In the genomic region with DNA sequence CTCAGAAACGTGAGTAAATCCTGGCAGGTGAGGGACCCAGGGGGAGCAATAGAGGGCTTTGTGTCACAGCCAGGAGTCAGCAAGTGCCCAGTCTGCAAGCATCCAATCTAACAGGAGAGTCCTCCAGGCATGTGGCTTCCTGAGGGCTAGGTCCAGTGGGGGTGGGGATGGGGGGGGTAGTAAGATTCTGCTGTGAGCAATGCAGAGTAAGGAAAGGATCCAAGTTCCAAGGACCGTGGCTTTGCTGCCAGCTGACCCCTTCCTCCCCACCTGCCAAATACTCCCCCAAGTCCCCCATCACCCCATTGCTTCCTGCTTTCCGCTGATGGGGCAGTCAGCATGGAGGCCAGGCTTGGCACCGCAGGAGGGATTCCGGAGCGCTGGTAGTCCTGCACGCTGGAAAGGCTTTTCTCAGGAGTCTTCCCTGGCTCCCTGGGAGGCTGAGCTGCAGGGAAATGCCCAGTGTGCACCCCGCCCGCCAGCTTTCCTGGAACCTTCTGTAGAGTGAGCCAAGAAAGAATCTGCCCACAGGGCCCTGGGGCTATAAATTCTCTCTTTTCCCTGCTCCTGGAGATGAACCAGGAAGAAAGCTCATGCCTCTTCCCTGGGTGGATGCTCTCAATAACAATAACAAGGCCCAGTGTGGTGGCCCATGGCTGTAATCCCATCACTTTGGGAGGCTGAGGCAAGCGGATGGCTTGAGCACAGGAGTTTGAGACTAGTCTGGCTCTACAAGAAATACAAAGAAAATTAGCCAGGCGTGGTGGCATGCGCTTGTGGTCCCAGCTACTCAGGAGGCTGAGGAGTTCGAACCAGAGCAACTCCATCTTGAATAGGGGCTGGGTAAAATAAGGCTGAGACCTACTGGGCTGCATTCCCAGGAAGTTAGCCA, we compare ENCODE assay signal across 1 cellular context.
TF ChIP-seq lines count a peak whose summit lies in the region.

No MANE protein-coding gene starts in this region.

TF ChIP-seq in K562, 482 proteins besides CTCF, POLR2A, EP300 and RAD21 (continued from another document and continues in another):
- TF ChIP-seq, protein P1, sequence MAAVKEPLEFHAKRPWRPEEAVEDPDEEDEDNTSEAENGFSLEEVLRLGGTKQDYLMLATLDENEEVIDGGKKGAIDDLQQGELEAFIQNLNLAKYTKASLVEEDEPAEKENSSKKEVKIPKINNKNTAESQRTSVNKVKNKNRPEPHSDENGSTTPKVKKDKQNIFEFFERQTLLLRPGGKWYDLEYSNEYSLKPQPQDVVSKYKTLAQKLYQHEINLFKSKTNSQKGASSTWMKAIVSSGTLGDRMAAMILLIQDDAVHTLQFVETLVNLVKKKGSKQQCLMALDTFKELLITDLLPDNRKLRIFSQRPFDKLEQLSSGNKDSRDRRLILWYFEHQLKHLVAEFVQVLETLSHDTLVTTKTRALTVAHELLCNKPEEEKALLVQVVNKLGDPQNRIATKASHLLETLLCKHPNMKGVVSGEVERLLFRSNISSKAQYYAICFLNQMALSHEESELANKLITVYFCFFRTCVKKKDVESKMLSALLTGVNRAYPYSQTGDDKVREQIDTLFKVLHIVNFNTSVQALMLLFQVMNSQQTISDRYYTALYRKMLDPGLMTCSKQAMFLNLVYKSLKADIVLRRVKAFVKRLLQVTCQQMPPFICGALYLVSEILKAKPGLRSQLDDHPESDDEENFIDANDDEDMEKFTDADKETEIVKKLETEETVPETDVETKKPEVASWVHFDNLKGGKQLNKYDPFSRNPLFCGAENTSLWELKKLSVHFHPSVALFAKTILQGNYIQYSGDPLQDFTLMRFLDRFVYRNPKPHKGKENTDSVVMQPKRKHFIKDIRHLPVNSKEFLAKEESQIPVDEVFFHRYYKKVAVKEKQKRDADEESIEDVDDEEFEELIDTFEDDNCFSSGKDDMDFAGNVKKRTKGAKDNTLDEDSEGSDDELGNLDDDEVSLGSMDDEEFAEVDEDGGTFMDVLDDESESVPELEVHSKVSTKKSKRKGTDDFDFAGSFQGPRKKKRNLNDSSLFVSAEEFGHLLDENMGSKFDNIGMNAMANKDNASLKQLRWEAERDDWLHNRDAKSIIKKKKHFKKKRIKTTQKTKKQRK (IDR thresholded peaks at IDR 0.05; ENCODE audit: borderline replicate concordance, low read depth, low read length) = no peak
- no peak for TF ChIP-seq ETV5 (CRISPR knock-in tag; IDR thresholded peaks at IDR 0.05; ENCODE audit: low read depth)
- 0 out of 2 replicates have a peak, but pooled peaks have one; percentile 53 for TF ChIP-seq ZNF444 (CRISPR knock-in tag; IDR thresholded peaks at IDR 0.05)
- TF ChIP-seq SUPT5H (IDR thresholded peaks at IDR 0.05) = no peak
- no peak for TF ChIP-seq BHLHE40 (IDR thresholded peaks at IDR 0.05; ENCODE audit: low read length)
- TF ChIP-seq EZH2 (IDR thresholded peaks at IDR 0.05; ENCODE audit: borderline replicate concordance, low read depth, low read length) = no peak
- no peak for TF ChIP-seq L3MBTL2 (IDR thresholded peaks at IDR 0.05)
- TF ChIP-seq TSC22D4 (tag; IDR thresholded peaks at IDR 0.05) = no peak
- no peak for TF ChIP-seq SRSF3 (IDR thresholded peaks at IDR 0.05; ENCODE audit: insufficient read depth, low read length)
- TF ChIP-seq POLR3G (IDR thresholded peaks at IDR 0.05; ENCODE audit: extremely low read depth, insufficient read length, insufficient replicate concordance) = no peak
- TF ChIP-seq SMAD2 (IDR thresholded peaks at IDR 0.05; ENCODE audit: low read depth, low read length) = no peak
- no peak for TF ChIP-seq ZNF764 (CRISPR knock-in tag; IDR thresholded peaks at IDR 0.05; ENCODE audit: low read depth)
- no peak for TF ChIP-seq NCOA4 (IDR thresholded peaks at IDR 0.05; ENCODE audit: partially characterized antibody)
- no peak for TF ChIP-seq CBX5 (IDR thresholded peaks at IDR 0.05; ENCODE audit: borderline replicate concordance, low read depth)
- no peak for TF ChIP-seq CBFA2T3 (IDR thresholded peaks at IDR 0.05)
- TF ChIP-seq ZNF766 (CRISPR knock-in tag; conservative IDR thresholded peaks at IDR 0.05) = peak; percentile 71; the same call in 1 of the 2 replicates
- peak; percentile 75; the same call in 1 of the 2 replicates for TF ChIP-seq NR4A1 (CRISPR knock-in tag; IDR thresholded peaks at IDR 0.05)
- TF ChIP-seq NR4A1 (tag; IDR thresholded peaks at IDR 0.05) = peak; percentile 96
- TF ChIP-seq HEY1 (CRISPR knock-in tag; IDR thresholded peaks at IDR 0.05; ENCODE audit: borderline replicate concordance) = no peak
- TF ChIP-seq SMARCA4 (IDR thresholded peaks at IDR 0.05) = no peak
- no peak for TF ChIP-seq NBN (IDR thresholded peaks at IDR 0.05; ENCODE audit: low read depth)
- TF ChIP-seq, protein P2, sequence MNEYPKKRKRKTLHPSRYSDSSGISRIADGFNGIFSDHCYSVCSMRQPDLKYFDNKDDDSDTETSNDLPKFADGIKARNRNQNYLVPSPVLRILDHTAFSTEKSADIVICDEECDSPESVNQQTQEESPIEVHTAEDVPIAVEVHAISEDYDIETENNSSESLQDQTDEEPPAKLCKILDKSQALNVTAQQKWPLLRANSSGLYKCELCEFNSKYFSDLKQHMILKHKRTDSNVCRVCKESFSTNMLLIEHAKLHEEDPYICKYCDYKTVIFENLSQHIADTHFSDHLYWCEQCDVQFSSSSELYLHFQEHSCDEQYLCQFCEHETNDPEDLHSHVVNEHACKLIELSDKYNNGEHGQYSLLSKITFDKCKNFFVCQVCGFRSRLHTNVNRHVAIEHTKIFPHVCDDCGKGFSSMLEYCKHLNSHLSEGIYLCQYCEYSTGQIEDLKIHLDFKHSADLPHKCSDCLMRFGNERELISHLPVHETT (CRISPR knock-in tag; conservative IDR thresholded peaks at IDR 0.05 in 1 of 2, IDR thresholded peaks at IDR 0.05 in 1 of 2) = peak in 1 of 2 experiments; percentile 81; a peak in 2 of 4 replicates
- TF ChIP-seq, protein P3, sequence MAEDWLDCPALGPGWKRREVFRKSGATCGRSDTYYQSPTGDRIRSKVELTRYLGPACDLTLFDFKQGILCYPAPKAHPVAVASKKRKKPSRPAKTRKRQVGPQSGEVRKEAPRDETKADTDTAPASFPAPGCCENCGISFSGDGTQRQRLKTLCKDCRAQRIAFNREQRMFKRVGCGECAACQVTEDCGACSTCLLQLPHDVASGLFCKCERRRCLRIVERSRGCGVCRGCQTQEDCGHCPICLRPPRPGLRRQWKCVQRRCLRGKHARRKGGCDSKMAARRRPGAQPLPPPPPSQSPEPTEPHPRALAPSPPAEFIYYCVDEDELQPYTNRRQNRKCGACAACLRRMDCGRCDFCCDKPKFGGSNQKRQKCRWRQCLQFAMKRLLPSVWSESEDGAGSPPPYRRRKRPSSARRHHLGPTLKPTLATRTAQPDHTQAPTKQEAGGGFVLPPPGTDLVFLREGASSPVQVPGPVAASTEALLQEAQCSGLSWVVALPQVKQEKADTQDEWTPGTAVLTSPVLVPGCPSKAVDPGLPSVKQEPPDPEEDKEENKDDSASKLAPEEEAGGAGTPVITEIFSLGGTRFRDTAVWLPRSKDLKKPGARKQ (CRISPR knock-in tag; IDR thresholded peaks at IDR 0.05) = no peak
- TF ChIP-seq, protein P4, sequence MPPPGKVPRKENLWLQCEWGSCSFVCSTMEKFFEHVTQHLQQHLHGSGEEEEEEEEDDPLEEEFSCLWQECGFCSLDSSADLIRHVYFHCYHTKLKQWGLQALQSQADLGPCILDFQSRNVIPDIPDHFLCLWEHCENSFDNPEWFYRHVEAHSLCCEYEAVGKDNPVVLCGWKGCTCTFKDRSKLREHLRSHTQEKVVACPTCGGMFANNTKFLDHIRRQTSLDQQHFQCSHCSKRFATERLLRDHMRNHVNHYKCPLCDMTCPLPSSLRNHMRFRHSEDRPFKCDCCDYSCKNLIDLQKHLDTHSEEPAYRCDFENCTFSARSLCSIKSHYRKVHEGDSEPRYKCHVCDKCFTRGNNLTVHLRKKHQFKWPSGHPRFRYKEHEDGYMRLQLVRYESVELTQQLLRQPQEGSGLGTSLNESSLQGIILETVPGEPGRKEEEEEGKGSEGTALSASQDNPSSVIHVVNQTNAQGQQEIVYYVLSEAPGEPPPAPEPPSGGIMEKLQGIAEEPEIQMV (tag; conservative IDR thresholded peaks at IDR 0.05; ENCODE audit: low read depth) = peak; percentile 86
- TF ChIP-seq, protein P5, sequence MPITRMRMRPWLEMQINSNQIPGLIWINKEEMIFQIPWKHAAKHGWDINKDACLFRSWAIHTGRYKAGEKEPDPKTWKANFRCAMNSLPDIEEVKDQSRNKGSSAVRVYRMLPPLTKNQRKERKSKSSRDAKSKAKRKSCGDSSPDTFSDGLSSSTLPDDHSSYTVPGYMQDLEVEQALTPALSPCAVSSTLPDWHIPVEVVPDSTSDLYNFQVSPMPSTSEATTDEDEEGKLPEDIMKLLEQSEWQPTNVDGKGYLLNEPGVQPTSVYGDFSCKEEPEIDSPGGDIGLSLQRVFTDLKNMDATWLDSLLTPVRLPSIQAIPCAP (CRISPR knock-in tag; IDR thresholded peaks at IDR 0.05; ENCODE audit: borderline replicate concordance) = no peak
- TF ChIP-seq ZSCAN29 (IDR thresholded peaks at IDR 0.05) = no peak
- TF ChIP-seq YBX1 (IDR thresholded peaks at IDR 0.05) = no peak
- no peak for TF ChIP-seq U2AF1 (optimal IDR thresholded peaks at IDR 0.05; ENCODE audit: low read depth, low read length)
- 0 out of 2 replicates have a peak, but pooled peaks have one; percentile 22 for TF ChIP-seq ZNF140 (CRISPR knock-in tag; IDR thresholded peaks at IDR 0.05)
- no peak for TF ChIP-seq CHD4 (IDR thresholded peaks at IDR 0.05; ENCODE audit: insufficient read depth, insufficient replicate concordance, low read depth, low read length, poor library complexity, severe bottlenecking)
- TF ChIP-seq SREBF1 (IDR thresholded peaks at IDR 0.05; ENCODE audit: borderline replicate concordance, low read depth, low read length) = no peak
- no peak for TF ChIP-seq ZNF12 (CRISPR knock-in tag; IDR thresholded peaks at IDR 0.05)
- peak; percentile 96 for TF ChIP-seq KLF6 (CRISPR knock-in tag; IDR thresholded peaks at IDR 0.05; ENCODE audit: borderline replicate concordance)
- TF ChIP-seq BACH1 (tag; IDR thresholded peaks at IDR 0.05) = peak; percentile 83
- TF ChIP-seq, protein P6, sequence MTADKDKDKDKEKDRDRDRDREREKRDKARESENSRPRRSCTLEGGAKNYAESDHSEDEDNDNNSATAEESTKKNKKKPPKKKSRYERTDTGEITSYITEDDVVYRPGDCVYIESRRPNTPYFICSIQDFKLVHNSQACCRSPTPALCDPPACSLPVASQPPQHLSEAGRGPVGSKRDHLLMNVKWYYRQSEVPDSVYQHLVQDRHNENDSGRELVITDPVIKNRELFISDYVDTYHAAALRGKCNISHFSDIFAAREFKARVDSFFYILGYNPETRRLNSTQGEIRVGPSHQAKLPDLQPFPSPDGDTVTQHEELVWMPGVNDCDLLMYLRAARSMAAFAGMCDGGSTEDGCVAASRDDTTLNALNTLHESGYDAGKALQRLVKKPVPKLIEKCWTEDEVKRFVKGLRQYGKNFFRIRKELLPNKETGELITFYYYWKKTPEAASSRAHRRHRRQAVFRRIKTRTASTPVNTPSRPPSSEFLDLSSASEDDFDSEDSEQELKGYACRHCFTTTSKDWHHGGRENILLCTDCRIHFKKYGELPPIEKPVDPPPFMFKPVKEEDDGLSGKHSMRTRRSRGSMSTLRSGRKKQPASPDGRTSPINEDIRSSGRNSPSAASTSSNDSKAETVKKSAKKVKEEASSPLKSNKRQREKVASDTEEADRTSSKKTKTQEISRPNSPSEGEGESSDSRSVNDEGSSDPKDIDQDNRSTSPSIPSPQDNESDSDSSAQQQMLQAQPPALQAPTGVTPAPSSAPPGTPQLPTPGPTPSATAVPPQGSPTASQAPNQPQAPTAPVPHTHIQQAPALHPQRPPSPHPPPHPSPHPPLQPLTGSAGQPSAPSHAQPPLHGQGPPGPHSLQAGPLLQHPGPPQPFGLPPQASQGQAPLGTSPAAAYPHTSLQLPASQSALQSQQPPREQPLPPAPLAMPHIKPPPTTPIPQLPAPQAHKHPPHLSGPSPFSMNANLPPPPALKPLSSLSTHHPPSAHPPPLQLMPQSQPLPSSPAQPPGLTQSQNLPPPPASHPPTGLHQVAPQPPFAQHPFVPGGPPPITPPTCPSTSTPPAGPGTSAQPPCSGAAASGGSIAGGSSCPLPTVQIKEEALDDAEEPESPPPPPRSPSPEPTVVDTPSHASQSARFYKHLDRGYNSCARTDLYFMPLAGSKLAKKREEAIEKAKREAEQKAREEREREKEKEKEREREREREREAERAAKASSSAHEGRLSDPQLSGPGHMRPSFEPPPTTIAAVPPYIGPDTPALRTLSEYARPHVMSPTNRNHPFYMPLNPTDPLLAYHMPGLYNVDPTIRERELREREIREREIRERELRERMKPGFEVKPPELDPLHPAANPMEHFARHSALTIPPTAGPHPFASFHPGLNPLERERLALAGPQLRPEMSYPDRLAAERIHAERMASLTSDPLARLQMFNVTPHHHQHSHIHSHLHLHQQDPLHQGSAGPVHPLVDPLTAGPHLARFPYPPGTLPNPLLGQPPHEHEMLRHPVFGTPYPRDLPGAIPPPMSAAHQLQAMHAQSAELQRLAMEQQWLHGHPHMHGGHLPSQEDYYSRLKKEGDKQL (CRISPR knock-in tag; IDR thresholded peaks at IDR 0.05; ENCODE audit: borderline replicate concordance) = no peak
- TF ChIP-seq SPI1 (IDR thresholded peaks at IDR 0.05; ENCODE audit: borderline replicate concordance, low read depth, low read length) = no peak
- no peak for TF ChIP-seq ZNF263 (CRISPR knock-in tag; IDR thresholded peaks at IDR 0.05; ENCODE audit: borderline replicate concordance)
- TF ChIP-seq ZNF23 (CRISPR knock-in tag; IDR thresholded peaks at IDR 0.05) = no peak
- TF ChIP-seq SNIP1 (IDR thresholded peaks at IDR 0.05; ENCODE audit: low read depth) = no peak
- no peak for TF ChIP-seq KLF10 (CRISPR knock-in tag; IDR thresholded peaks at IDR 0.05)
- no peak for TF ChIP-seq PHB2 (IDR thresholded peaks at IDR 0.05; ENCODE audit: low read depth)
- TF ChIP-seq ZNF311 (CRISPR knock-in tag; IDR thresholded peaks at IDR 0.05) = peak; percentile 95
- TF ChIP-seq ZNF696 (CRISPR knock-in tag; conservative IDR thresholded peaks at IDR 0.05) = no peak
- TF ChIP-seq TGIF2 (CRISPR knock-in tag; IDR thresholded peaks at IDR 0.05) = no peak
- TF ChIP-seq, protein P7, sequence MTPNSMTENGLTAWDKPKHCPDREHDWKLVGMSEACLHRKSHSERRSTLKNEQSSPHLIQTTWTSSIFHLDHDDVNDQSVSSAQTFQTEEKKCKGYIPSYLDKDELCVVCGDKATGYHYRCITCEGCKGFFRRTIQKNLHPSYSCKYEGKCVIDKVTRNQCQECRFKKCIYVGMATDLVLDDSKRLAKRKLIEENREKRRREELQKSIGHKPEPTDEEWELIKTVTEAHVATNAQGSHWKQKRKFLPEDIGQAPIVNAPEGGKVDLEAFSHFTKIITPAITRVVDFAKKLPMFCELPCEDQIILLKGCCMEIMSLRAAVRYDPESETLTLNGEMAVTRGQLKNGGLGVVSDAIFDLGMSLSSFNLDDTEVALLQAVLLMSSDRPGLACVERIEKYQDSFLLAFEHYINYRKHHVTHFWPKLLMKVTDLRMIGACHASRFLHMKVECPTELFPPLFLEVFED (CRISPR knock-in tag; conservative IDR thresholded peaks at IDR 0.05) = 0 out of 2 replicates have a peak, but pooled peaks have one; percentile 49
- TF ChIP-seq MAFG (tag; conservative IDR thresholded peaks at IDR 0.05) = no peak
- TF ChIP-seq NCOA2 (IDR thresholded peaks at IDR 0.05; ENCODE audit: partially characterized antibody in 2 of 2) = no peak
- no peak for TF ChIP-seq KLF16 (IDR thresholded peaks at IDR 0.05)
- TF ChIP-seq ZNF780A (CRISPR knock-in tag; IDR thresholded peaks at IDR 0.05) = no peak
- TF ChIP-seq RBM22 (IDR thresholded peaks at IDR 0.05; ENCODE audit: low read depth, low read length, poor library complexity, severe bottlenecking) = no peak
- no peak for TF ChIP-seq LARP7 (IDR thresholded peaks at IDR 0.05)
- TF ChIP-seq TRIM28 (IDR thresholded peaks at IDR 0.05) = no peak
